In genomic region chr14:24368562-24369252, GRCh38 we compare ENCODE assay signal across 9 cellular contexts. TPM values are rescaled to one million over a fixed set of nuclear protein-coding genes. Genes with fewer than 3 reads are reported as not detected.
DNase-seq lines count a peak whose midpoint lies in the region; ATAC-seq and TF ChIP-seq lines count a peak whose summit lies in the region.
"Had no signal": no experiment of that assay in that cellular context is flagged by ENCODE, and none has a peak within 500 bp of the region (broad histone marks: within the 10 kb centered on the region; RNA-seq: fewer than 3 reads in every experiment).

No MANE protein-coding gene starts in this region.

- H4K20me1 ChIP-seq in DOHH2 (ENCODE audit: control insufficient read depth, insufficient read depth, low read depth, low read length), result no peaks in the 10 kb centered on the region

- no peaks in the 10 kb centered on the region for H3K9me2 ChIP-seq in DOHH2 (replicated peaks; ENCODE audit: control insufficient read depth, low read length)

- H3K27me3 ChIP-seq in DOHH2 (ENCODE audit: control insufficient read depth, low read length) (no peaks in the 10 kb centered on the region), parathyroid adenoma (ENCODE audit: control insufficient read depth, insufficient read depth, low read length) (no peaks in the 10 kb centered on the region)

- no peaks in the 10 kb centered on the region for H3K9me3 Mint-ChIP-seq in activated naive CD8-positive, alpha-beta T cell treated with anti-CD3 and anti-CD28 coated beads for 36 hours

- no peaks in the 10 kb centered on the region for H3K9me3 ChIP-seq in DOHH2 (ENCODE audit: control insufficient read depth, insufficient read depth, low read length)
- no peaks in the 10 kb centered on the region for H3K9me3 ChIP-seq in parathyroid adenoma (ENCODE audit: control insufficient read depth, low read length)

- H3K4me3 ChIP-seq in DOHH2 (ENCODE audit: low read length) (peak overlapping the region; percentile 88), parathyroid adenoma (ENCODE audit: low read depth, low read length) (peak overlapping the region; percentile 87)

- H3K4me1 Mint-ChIP-seq in activated naive CD8-positive, alpha-beta T cell treated with anti-CD3 and anti-CD28 coated beads for 36 hours, result peaks cover 27% of the 10 kb centered on the region

- H3K27ac ChIP-seq in DOHH2 (ENCODE audit: low read depth, low read length), result peak overlapping the region; percentile 90
- peak overlapping the region; percentile 69 for H3K27ac ChIP-seq in parathyroid adenoma

- no peak for ATAC-seq in HG02759 (IDR thresholded peaks at IDR 0.05; ENCODE audit: unreplicated experiment)
- ATAC-seq in GM18870 (IDR thresholded peaks at IDR 0.05; ENCODE audit: unreplicated experiment), result no peak
- no peak for ATAC-seq in GM19324 (IDR thresholded peaks at IDR 0.05; ENCODE audit: low FRiP score, unreplicated experiment)

- H3K4me1 ChIP-seq in DOHH2 (ENCODE audit: control insufficient read depth, low read length) (peaks cover 44% of the 10 kb centered on the region), parathyroid adenoma (peaks cover 20% of the 10 kb centered on the region)

- no peaks in the 10 kb centered on the region for H3K36me3 Mint-ChIP-seq in activated naive CD8-positive, alpha-beta T cell treated with anti-CD3 and anti-CD28 coated beads for 36 hours

- H3K4me3 Mint-ChIP-seq in activated naive CD8-positive, alpha-beta T cell treated with anti-CD3 and anti-CD28 coated beads for 36 hours, result peak overlapping the region; percentile 53

- H3K36me3 ChIP-seq in DOHH2 (ENCODE audit: control insufficient read depth, low read length) (peaks cover 38% of the 10 kb centered on the region), parathyroid adenoma (ENCODE audit: control insufficient read depth, insufficient read depth, low read length) (no peaks in the 10 kb centered on the region)

- peak overlapping the region; percentile 96 for H2AFZ ChIP-seq in parathyroid adenoma

- peak overlapping the region; percentile 87 for H3K4me2 ChIP-seq in DOHH2 (ENCODE audit: low read length)
- peak overlapping the region; percentile 99 for H3K4me2 ChIP-seq in parathyroid adenoma (ENCODE audit: low read length)

- H3K9ac ChIP-seq in parathyroid adenoma, result peak overlapping the region; percentile 17

- intact Hi-C loops in head of caudate nucleus (cut with DNase I), result no loop called here

- DNase-seq in NCI-H1092 (lab: John Stamatoyannopoulos, UW), result peak; percentile 78
- DNase-seq in activated naive CD8-positive, alpha-beta T cell treated with anti-CD3 and anti-CD28 coated beads for 36 hours, result peak; percentile 56
- peak in 27 of 42 donors; percentile 8 to 66 (median 32) for DNase-seq in head of caudate nucleus

- H3F3A ChIP-seq in DOHH2 (ENCODE audit: control insufficient read depth, insufficient read depth), result 0 out of 2 replicates have a peak, but pooled peaks cover 6% of the 10 kb centered on the region

- peaks cover 41% of the 10 kb centered on the region for H3K27me3 Mint-ChIP-seq in activated naive CD8-positive, alpha-beta T cell treated with anti-CD3 and anti-CD28 coated beads for 36 hours

- H3K79me2 ChIP-seq in DOHH2 (ENCODE audit: control insufficient read depth, low read length) (peaks cover 14% of the 10 kb centered on the region), parathyroid adenoma (no peaks in the 10 kb centered on the region)

- peak; percentile 28 for TF ChIP-seq CTCF in DOHH2 (IDR thresholded peaks at IDR 0.05; ENCODE audit: low read depth, low read length, poor library complexity, severe bottlenecking)
- no peak for TF ChIP-seq CTCF in parathyroid adenoma (IDR thresholded peaks at IDR 0.05)

- no peak overlapping the region for H3K27ac Mint-ChIP-seq in activated naive CD8-positive, alpha-beta T cell treated with anti-CD3 and anti-CD28 coated beads for 36 hours

RNA-seq across cellular contexts. Expression of gene NFATC4, which starts 0.7 kb away (rescaled TPM):
- 1 to 10 TPM in 1 of 2 experiments, under 1 TPM in 1; 0.54 to 1.1 TPM for total RNA-seq in activated naive CD8-positive, alpha-beta T cell treated with anti-CD3 and anti-CD28 coated beads for 36 hours

RNA-seq across cellular contexts. Expression of gene RIPK3, which starts 28.9 kb away (rescaled TPM):
- 1 to 10 TPM; 5.4 to 6.3 TPM for total RNA-seq in activated naive CD8-positive, alpha-beta T cell treated with anti-CD3 and anti-CD28 coated beads for 36 hours
- total RNA-seq: SK-MEL-5 had no signal

RNA-seq across cellular contexts. Expression of gene NYNRIN, which starts 30.1 kb away (rescaled TPM):
- total RNA-seq in activated naive CD8-positive, alpha-beta T cell treated with anti-CD3 and anti-CD28 coated beads for 36 hours, result under 1 TPM; 0.08 to 0.10 TPM

RNA-seq across cellular contexts. Expression of gene ADCY4, which starts 33.8 kb away (rescaled TPM):
- total RNA-seq in activated naive CD8-positive, alpha-beta T cell treated with anti-CD3 and anti-CD28 coated beads for 36 hours, result 1 to 10 TPM in 1 of 2 experiments, under 1 TPM in 1; 0.70 to 1.0 TPM
- total RNA-seq: SK-MEL-5 had no signal

RNA-seq across cellular contexts. Expression of gene LTB4R, which starts 57.4 kb away (rescaled TPM):
- 10 to 100 TPM in 1 of 2 experiments, 1 to 10 TPM in 1; 9.3 to 10.3 TPM for total RNA-seq in activated naive CD8-positive, alpha-beta T cell treated with anti-CD3 and anti-CD28 coated beads for 36 hours
